ENCODE assay signal across 19 cellular contexts in genomic region chrX:109184506-109185139, GRCh38.
A peak's percentile ranks its signal among the peaks of the same experiment; 100 is the strongest.
DNase-seq lines count a peak whose midpoint lies in the region; ATAC-seq and TF ChIP-seq lines count a peak whose summit lies in the region.
"Had no signal": no experiment of that assay in that cellular context is flagged by ENCODE, and none has a peak within 500 bp of the region (broad histone marks: within the 10 kb centered on the region; RNA-seq: fewer than 3 reads in every experiment).

No MANE protein-coding gene starts in this region.

- no peak for TF ChIP-seq POLR2A in esophagus muscularis mucosa (IDR thresholded peaks at IDR 0.05; ENCODE audit: low read depth)

- intact Hi-C loops in esophagus muscularis mucosa (cut with DNase I) = no loop called here

- H3K27me3 Mint-ChIP-seq in GM23338 (ENCODE audit: insufficient read depth, low read depth, poor library complexity) = peaks cover 3% of the 10 kb centered on the region
- H3K27me3 Mint-ChIP-seq: IgD-negative memory B cell had no signal

- no peak for TF ChIP-seq EP300 in esophagus muscularis mucosa (IDR thresholded peaks at IDR 0.05)

- no peaks in the 10 kb centered on the region for H3F3A ChIP-seq in GM23338 (replicated peaks; ENCODE audit: low read depth)

- H3K4me3 Mint-ChIP-seq in GM23338 = peak overlapping the region; percentile 34; the same call in 1 of the 3 replicates
- H3K4me3 Mint-ChIP-seq: CD14-positive monocyte, IgD-negative memory B cell had no signal

- peak; percentile 62 for ATAC-seq in GM23338
- ATAC-seq: Right ventricle myocardium inferior had no signal

- H3K9me3 ChIP-seq in ES-I3 (ENCODE audit: control insufficient read depth, insufficient read depth, low read length) (no peaks in the 10 kb centered on the region), HUES6 (ENCODE audit: control insufficient read depth, insufficient read depth, low read depth, low read length) (no peaks in the 10 kb centered on the region), esophagus muscularis mucosa (no peaks in the 10 kb centered on the region)
- H3K9me3 ChIP-seq: HAP-1 had no signal

- H3K9ac ChIP-seq in ES-I3 (ENCODE audit: low read depth, low read length) = peak overlapping the region; percentile 16; the same call in 1 of the 2 replicates
- H3K9ac ChIP-seq in HUES6 (ENCODE audit: low read length) = peak overlapping the region; percentile 71

- no peak overlapping the region for H2AFZ ChIP-seq in GM23338

- H3K27me3 ChIP-seq in GM23338 (ENCODE audit: insufficient read depth) (no peaks in the 10 kb centered on the region), HUES6 (ENCODE audit: control insufficient read depth, insufficient read depth, low read length) (no peaks in the 10 kb centered on the region; the same call in 1 of the 2 replicates), esophagus muscularis mucosa (peaks cover 0 to under 1% (median 0%) of the 10 kb centered on the region in 4 donors)

- no peaks in the 10 kb centered on the region for H4K20me1 ChIP-seq in GM23338 (replicated peaks; ENCODE audit: insufficient read depth)

- H3K9me2 ChIP-seq in GM23338 (ENCODE audit: insufficient read depth) = no peaks in the 10 kb centered on the region

- peaks cover 9% of the 10 kb centered on the region; the same call in 1 of the 3 replicates for H3K36me3 Mint-ChIP-seq in GM23338 (ENCODE audit: low read depth)
- H3K36me3 Mint-ChIP-seq: CD14-positive monocyte had no signal

- H3K4me3 ChIP-seq in GM23338 (no peak overlapping the region), HUES6 (ENCODE audit: low read depth, low read length) (no peak overlapping the region), esophagus muscularis mucosa (no peak overlapping the region)
- H3K4me3 ChIP-seq: HAP-1 had no signal

- no peak for TF ChIP-seq CTCF in GM23338 (conservative IDR thresholded peaks at IDR 0.05; ENCODE audit: low read depth in 2 of 2)
- no peak for TF ChIP-seq CTCF in esophagus muscularis mucosa (IDR thresholded peaks at IDR 0.05)

- H3K4me1 Mint-ChIP-seq in GM23338 = peaks cover 33% of the 10 kb centered on the region
- H3K4me1 Mint-ChIP-seq: CD14-positive monocyte, IgD-negative memory B cell had no signal

- no peaks in the 10 kb centered on the region for H3K36me3 ChIP-seq in ES-I3 (ENCODE audit: insufficient read depth, low read length)
- H3K36me3 ChIP-seq in GM23338 (ENCODE audit: insufficient read depth) = no peaks in the 10 kb centered on the region
- H3K36me3 ChIP-seq in HUES6 (ENCODE audit: control insufficient read depth, insufficient read depth, low read length) = no peaks in the 10 kb centered on the region
- H3K36me3 ChIP-seq in esophagus muscularis mucosa = no peaks in the 10 kb centered on the region
- H3K36me3 ChIP-seq: HAP-1 had no signal

- H3K27ac ChIP-seq in GM23338 (ENCODE audit: low read depth) (peak overlapping the region; percentile 82), HUES6 (ENCODE audit: low read depth, low read length) (peak overlapping the region; percentile 98), esophagus muscularis mucosa (replicated peaks in 1 of 4) (no peak overlapping the region)

- H3K4me1 ChIP-seq in ES-I3 (ENCODE audit: insufficient read depth, low read length) (peaks cover 46% of the 10 kb centered on the region), GM23338 (ENCODE audit: insufficient read depth) (peaks cover 9% of the 10 kb centered on the region; the same call in 1 of the 2 replicates), HUES6 (ENCODE audit: control insufficient read depth, insufficient read depth, low read length) (peaks cover 29% of the 10 kb centered on the region), esophagus muscularis mucosa (no peaks in the 10 kb centered on the region)

- H3K27ac Mint-ChIP-seq in GM23338 = peak overlapping the region; percentile 80
- H3K27ac Mint-ChIP-seq: CD14-positive monocyte, IgD-negative memory B cell had no signal

- H3K4me2 ChIP-seq in GM23338 = peak overlapping the region; percentile 37

- H3K79me2 ChIP-seq in GM23338 (replicated peaks; ENCODE audit: insufficient read depth) = no peaks in the 10 kb centered on the region

- peaks cover 4% of the 10 kb centered on the region; the same call in 2 of the 3 replicates for H3K9me3 Mint-ChIP-seq in GM23338

- DNase-seq in GM23338 (ENCODE audit: low spot score) (peak; percentile 37), iPS DF 19.7 (ENCODE audit: low read depth, low spot score) (peak; percentile 7), NCI-H2196 treated with DMSO at 0.1 percent for 48 hours (lab: John Stamatoyannopoulos, UW; ENCODE audit: unreplicated experiment) (no peak), cerebellar cortex (ENCODE audit: low spot score) (no peak), esophagus muscularis mucosa (ENCODE audit: extremely low spot score) (no peak), NCI-H1436 (lab: John Stamatoyannopoulos, UW) (no peak)
- DNase-seq: 8988T, DMS79 treated with DMSO at 0.1 percent for 48 hours, Karpas-422, NCI-H1436 treated with DMSO at 0.1 percent for 48 hours, NCI-H2029, NCI-H2171, NCI-H446 treated with DMSO at 0.1 percent for 48 hours had no signal

TF ChIP-seq in GM23338, 12 proteins besides CTCF, POLR2A, EP300 and RAD21 (continues in another document):
- no peak for TF ChIP-seq ZNF114 (CRISPR knock-in tag; IDR thresholded peaks at IDR 0.05)
- TF ChIP-seq ZNF462 (CRISPR knock-in tag; IDR thresholded peaks at IDR 0.05) = no peak
- TF ChIP-seq EZH2 (IDR thresholded peaks at IDR 0.05; ENCODE audit: low read depth, unreplicated experiment) = no peak
- TF ChIP-seq CREB1 (CRISPR knock-in tag; IDR thresholded peaks at IDR 0.05; ENCODE audit: low read depth) = no peak
- TF ChIP-seq JUNB (IDR thresholded peaks at IDR 0.05; ENCODE audit: unreplicated experiment) = no peak
- no peak for TF ChIP-seq ZNF331 (CRISPR knock-in tag; IDR thresholded peaks at IDR 0.05; ENCODE audit: low read depth)
- TF ChIP-seq ETS1 (IDR thresholded peaks at IDR 0.05) = no peak
- TF ChIP-seq EZH2phosphoT487 (IDR thresholded peaks at IDR 0.05; ENCODE audit: unreplicated experiment) = no peak

Comparison
In these comparisons a context has a peak if more than half of its experiments do, and no peak if none do; other contexts are left out.
1. DNase-seq: peak in GM23338 (single experiment) and iPS DF 19.7 (single experiment); none in NCI-H2196 treated with DMSO at 0.1 percent for 48 hours (single experiment), cerebellar cortex (single experiment), esophagus muscularis mucosa (single experiment) and NCI-H1436 (single experiment).
2. H3K27ac ChIP-seq: peak in GM23338 (single experiment) and HUES6 (single experiment); none in esophagus muscularis mucosa (0 of 4).